In genomic region chr11:67583319-67584204, GRCh38 we compare ENCODE assay signal across 8 cellular contexts. TPM values are rescaled to one million over a fixed set of nuclear protein-coding genes. Genes with fewer than 3 reads are reported as not detected.
A peak's percentile ranks its signal among the peaks of the same experiment; 100 is the strongest.
DNase-seq lines count a peak whose midpoint lies in the region; ATAC-seq and TF ChIP-seq lines count a peak whose summit lies in the region.

GSTP1 (plus strand) TSS chr11:67583812; CDS start chr11:67583844, 32 bp downstream.

- H3K27ac ChIP-seq in stomach = peak within 1 kb of the TSS; percentile 97 to 99 (median 98)

- peaks cover 0 to 6% (median 0%) of the 10 kb centered on the region in 3 donors for H3K27me3 ChIP-seq in stomach

- peak; percentile 87 for DNase-seq in CD1c-positive myeloid dendritic cell (ENCODE audit: extremely low spot score)
- DNase-seq in GM19240 (ENCODE audit: insufficient read length, low spot score) = peak; percentile 68
- peak; percentile 92 for DNase-seq in SHP77 (lab: John Stamatoyannopoulos, UW)
- peak; percentile 68 for DNase-seq in activated T-helper 9 cell treated with anti-CD3 and anti-CD28 coated beads, Interleukin-2, amount 50 U/mL, for 16 hours (ENCODE audit: low read depth)
- DNase-seq in fibroblast of villous mesenchyme (ENCODE audit: low read depth) = peak; percentile 93
- DNase-seq in neural crest cell (ENCODE audit: low read depth, low spot score) = peak; percentile 92
- peak; percentile 88 for DNase-seq in stomach

- H3K36me3 Mint-ChIP-seq in neural crest cell (ENCODE audit: low read depth) = peaks cover 6% of the 10 kb centered on the region

- peaks cover 27 to 64% (median 59%) of the 10 kb centered on the region in 4 donors for H3K4me1 ChIP-seq in stomach

- H3K4me3 ChIP-seq in fibroblast of villous mesenchyme (ENCODE audit: low read depth, low read length) = peak within 1 kb of the TSS; percentile 80
- H3K4me3 ChIP-seq in stomach = peak within 1 kb of the TSS; percentile 64 to 85 (median 80)

- peak in 1 of 4 donors; percentile 63 for TF ChIP-seq POLR2A in stomach (IDR thresholded peaks at IDR 0.05)

- H3K4me1 Mint-ChIP-seq in neural crest cell = peaks cover 47% of the 10 kb centered on the region

- TF ChIP-seq CTCF in fibroblast of villous mesenchyme (IDR thresholded peaks at IDR 0.05; ENCODE audit: insufficient read depth, low read depth, low read length) (peak; percentile 68), neural crest cell (conservative IDR thresholded peaks at IDR 0.05) (peak; percentile 81), stomach (IDR thresholded peaks at IDR 0.05) (peak in 5 of 7 experiments; percentile 27 to 84 (median 59))

- peaks cover 14 to 38% (median 37%) of the 10 kb centered on the region in 4 donors for H3K36me3 ChIP-seq in stomach

- H3K27ac Mint-ChIP-seq in neural crest cell (ENCODE audit: unreplicated experiment) = peak within 1 kb of the TSS; percentile 99

- H3K9me3 Mint-ChIP-seq in neural crest cell = no peaks in the 10 kb centered on the region

- 0 to 1% (median 1%) methylated on average over 34 to 76 of the region's 76 CpGs for WGBS in stomach, 5 donors

- peak within 1 kb of the TSS; percentile 89 for H3K4me3 Mint-ChIP-seq in neural crest cell

- TF ChIP-seq EP300 in stomach (IDR thresholded peaks at IDR 0.05) = no peak

- peak; percentile 51 for ATAC-seq in HG03571 (IDR thresholded peaks at IDR 0.05; ENCODE audit: unreplicated experiment)

- no peaks in the 10 kb centered on the region for H3K9me3 ChIP-seq in stomach

- H3K27me3 Mint-ChIP-seq in neural crest cell (ENCODE audit: low read depth) = peaks cover 41% of the 10 kb centered on the region

- intact Hi-C loops in stomach (cut with DNase I; ENCODE audit: low total_unique reads) = no loop called here

RNA-seq across cellular contexts. Expression of gene GSTP1, which starts in this region (rescaled TPM):
- 495 and 721 TPM in 2 replicates for total RNA-seq in fibroblast of villous mesenchyme
- total RNA-seq in neural crest cell = 776 and 780 TPM in 2 replicates
- 100 to 1,000 TPM; 393 to 726 (median 523) TPM for total RNA-seq in stomach
- 1,000 to 10,000 TPM in 2 of 3 donors, 100 to 1,000 TPM in 1; 670 to 2,840 (median 1,703) TPM for polyA plus RNA-seq in stomach

Comparison
In these comparisons a context has a peak if more than half of its experiments do, and no peak if none do; other contexts are left out.
1. Peak in every context shown above with its lines: DNase-seq, ATAC-seq, H3K4me3 ChIP-seq and H3K27ac ChIP-seq.